In genomic region chr11:72926076-72926475, GRCh38 we compare ENCODE assay signal across 21 cellular contexts.
DNase-seq lines count a peak whose midpoint lies in the region; ATAC-seq lines count a peak whose summit lies in the region.
"Had no signal": no experiment of that assay in that cellular context is flagged by ENCODE, and none has a peak within 500 bp of the region (broad histone marks: within the 10 kb centered on the region; RNA-seq: fewer than 3 reads in every experiment).

No MANE protein-coding gene starts in this region.

- H3K4me1 Mint-ChIP-seq in IgD-negative memory B cell (peaks cover 28 to 36% (median 32%) of the 10 kb centered on the region in 3 donors), naive B cell (peaks cover 32 to 47% (median 44%) of the 10 kb centered on the region in 3 donors)
- peaks cover 3% of the 10 kb centered on the region for H3K4me1 Mint-ChIP-seq in activated CD4-positive, alpha-beta T cell treated with anti-CD3 and anti-CD28 coated beads for 36 hours

- H3K4me2 ChIP-seq in BLaER1 treated with 17β-estradiol and CSF1 and Interleukin-3, amounts not matched to agents 10 nM and 100 nM, result peak overlapping the region in 2 of 11 experiments; percentile 45 to 61; a peak in 4 of 22 replicates
- H3K4me2 ChIP-seq: GM23338, KMS-11 had no signal

- peaks cover 0 to 14% (median 0%) of the 10 kb centered on the region in 11 experiments; a peak in 4 of 22 replicates for H3K9me3 ChIP-seq in BLaER1 treated with 17β-estradiol and CSF1 and Interleukin-3, amounts not matched to agents 10 nM and 100 nM (replicated peaks in 1 of 11)
- H3K9me3 ChIP-seq: BE2C had no signal

- DNase-seq in naive B cell, result no peak
- no peak for DNase-seq in substantia nigra (lab: John Stamatoyannopoulos, UW)
- DNase-seq in RPMI8226, result no peak
- no peak for DNase-seq in activated CD4-positive, alpha-beta T cell treated with anti-CD3 and anti-CD28 coated beads for 36 hours
- DNase-seq: BE2C; CD4-positive, alpha-beta T cell; H9; IMR-90; MM.1S; NCI-H1417; NCI-H1694; NCI-H2029 treated with DMSO at 0.1 percent for 48 hours; NCI-H446 treated with DMSO at 0.1 percent for 48 hours; NCI-H526; SIG-M5 had no signal

- H3K9me3 Mint-ChIP-seq in IgD-negative memory B cell (no peaks in the 10 kb centered on the region), naive B cell (no peaks in the 10 kb centered on the region)
- H3K9me3 Mint-ChIP-seq in activated CD4-positive, alpha-beta T cell treated with anti-CD3 and anti-CD28 coated beads for 36 hours (ENCODE audit: low read depth), result no peaks in the 10 kb centered on the region
- H3K9me3 Mint-ChIP-seq: CD4-positive, alpha-beta T cell; GM23338; H9 had no signal

- H3K36me3 Mint-ChIP-seq in IgD-negative memory B cell, result peaks cover 1% of the 10 kb centered on the region
- peaks cover 8 to 10% of the 10 kb centered on the region in 2 donors for H3K36me3 Mint-ChIP-seq in naive B cell
- no peaks in the 10 kb centered on the region for H3K36me3 Mint-ChIP-seq in activated CD4-positive, alpha-beta T cell treated with anti-CD3 and anti-CD28 coated beads for 36 hours (ENCODE audit: low read depth)

- intact Hi-C loops in activated CD4-positive, alpha-beta T cell treated with anti-CD3 and anti-CD28 coated beads for 36 hours (cut with DNase I, micrococcal nuclease), result no loop called here

- no peak overlapping the region for H3K4me3 ChIP-seq in BLaER1 treated with 17β-estradiol and CSF1 and Interleukin-3, amounts not matched to agents 10 nM and 100 nM
- H3K4me3 ChIP-seq: GM23338, SK-N-MC had no signal

- ATAC-seq in naive B cell (ENCODE audit: low read depth in 2 of 2) (no peak), GM19351 (IDR thresholded peaks at IDR 0.05; ENCODE audit: unreplicated experiment) (no peak)
- ATAC-seq in activated CD4-positive, alpha-beta T cell treated with anti-CD3 and anti-CD28 coated beads for 36 hours, result no peak

- peak overlapping the region in 6 of 11 experiments; percentile 2 to 50 (median 26); a peak in 8 of 22 replicates for H3K27ac ChIP-seq in BLaER1 treated with 17β-estradiol and CSF1 and Interleukin-3, amounts not matched to agents 10 nM and 100 nM
- peak overlapping the region; percentile 51 for H3K27ac ChIP-seq in substantia nigra (ENCODE audit: low read depth, low read length, poor library complexity, severe bottlenecking)
- H3K27ac ChIP-seq: KMS-11, SK-N-MC had no signal

- CTCF ChIA-PET in activated CD4-positive, alpha-beta T cell treated with anti-CD3 and anti-CD28 coated beads for 36 hours (lab: Charles Lee), result interaction anchor here (0.8 to 2.8 kb wide), 3 partner anchors 15 to 252 kb away, joined by 3 to 40 read pairs (median 4); no protein-coding TSS in a partner anchor

- H3K4me1 ChIP-seq in BLaER1 treated with 17β-estradiol and CSF1 and Interleukin-3, amounts not matched to agents 10 nM and 100 nM, result peaks cover 0 to 63% (median 0%) of the 10 kb centered on the region in 10 experiments; a peak in 6 of 20 replicates
- H3K4me1 ChIP-seq: BE2C had no signal

- POLR2A ChIA-PET in activated CD4-positive, alpha-beta T cell treated with anti-CD3 and anti-CD28 coated beads for 36 hours (lab: Charles Lee), result no interaction called here

- peaks cover 0 to 13% (median 0%) of the 10 kb centered on the region in 11 experiments; a peak in 3 of 22 replicates for H4K20me1 ChIP-seq in BLaER1 treated with 17β-estradiol and CSF1 and Interleukin-3, amounts not matched to agents 10 nM and 100 nM

- H3K27ac Mint-ChIP-seq in IgD-negative memory B cell (peak overlapping the region; percentile 29 to 89 (median 53)), naive B cell (peak overlapping the region; percentile 21 to 91 (median 74))
- H3K27ac Mint-ChIP-seq in activated CD4-positive, alpha-beta T cell treated with anti-CD3 and anti-CD28 coated beads for 36 hours, result no peak overlapping the region
- H3K27ac Mint-ChIP-seq: CD4-positive, alpha-beta T cell; GM23338 had no signal

- 0 out of 22 replicates have a peak overlapping the region, but pooled peaks of 1 of the 11 experiments have one; percentile 51 for H3K9ac ChIP-seq in BLaER1 treated with 17β-estradiol and CSF1 and Interleukin-3, amounts not matched to agents 10 nM and 100 nM
- H3K9ac ChIP-seq: KMS-11 had no signal

- no peak overlapping the region for H3K4me3 Mint-ChIP-seq in IgD-negative memory B cell
- H3K4me3 Mint-ChIP-seq in naive B cell, result peak overlapping the region in 1 of 8 donors; percentile 16
- H3K4me3 Mint-ChIP-seq in activated CD4-positive, alpha-beta T cell treated with anti-CD3 and anti-CD28 coated beads for 36 hours, result no peak overlapping the region
- H3K4me3 Mint-ChIP-seq: CD4-positive, alpha-beta T cell; GM23338; H9 had no signal

- H3K27me3 Mint-ChIP-seq in IgD-negative memory B cell (no peaks in the 10 kb centered on the region), naive B cell (no peaks in the 10 kb centered on the region)
- H3K27me3 Mint-ChIP-seq in activated CD4-positive, alpha-beta T cell treated with anti-CD3 and anti-CD28 coated beads for 36 hours, result no peaks in the 10 kb centered on the region
- H3K27me3 Mint-ChIP-seq: CD4-positive, alpha-beta T cell had no signal

- H3K27me3 ChIP-seq in BLaER1 treated with 17β-estradiol and CSF1 and Interleukin-3, amounts not matched to agents 10 nM and 100 nM, result no peaks in the 10 kb centered on the region
- H3K27me3 ChIP-seq: BE2C had no signal

- H3K36me3 ChIP-seq in BLaER1 treated with 17β-estradiol and CSF1 and Interleukin-3, amounts not matched to agents 10 nM and 100 nM, result peaks cover 15 to 62% (median 28%) of the 10 kb centered on the region in 11 experiments; a peak in 21 of 22 replicates
- H3K36me3 ChIP-seq: BE2C had no signal
